ENCODE assay signal across 1 cellular context in genomic region chr4:158782539-158783360, GRCh38.
TF ChIP-seq lines count a peak whose summit lies in the region.

No MANE protein-coding gene starts in this region.

TF ChIP-seq in HepG2, 621 proteins besides CTCF, POLR2A, EP300 and RAD21 (continued from another document and continues in another):
- peak; percentile 85 for TF ChIP-seq ARID5B (CRISPR knock-in tag; IDR thresholded peaks at IDR 0.05)
- no peak for TF ChIP-seq SP2 (CRISPR knock-in tag; IDR thresholded peaks at IDR 0.05)
- 0 out of 2 replicates have a peak, but pooled peaks have one; percentile 21 for TF ChIP-seq ZBTB25 (CRISPR knock-in tag; IDR thresholded peaks at IDR 0.05)
- TF ChIP-seq SOX13 (IDR thresholded peaks at IDR 0.05): no peak
- TF ChIP-seq SOX13 (CRISPR knock-in tag; conservative IDR thresholded peaks at IDR 0.05 in 1 of 2, IDR thresholded peaks at IDR 0.05 in 1 of 2): peak in 1 of 2 experiments; percentile 68; a peak in 1 of 4 replicates
- no peak for TF ChIP-seq RFX5 (IDR thresholded peaks at IDR 0.05; ENCODE audit: low read depth, low read length)
- peak; percentile 76; the same call in 1 of the 2 replicates for TF ChIP-seq AHDC1 (CRISPR knock-in tag; IDR thresholded peaks at IDR 0.05; ENCODE audit: borderline replicate concordance)
- TF ChIP-seq ZNF839 (CRISPR knock-in tag; IDR thresholded peaks at IDR 0.05; ENCODE audit: borderline replicate concordance): no peak
- peak; percentile 45; the same call in 1 of the 2 replicates for TF ChIP-seq FOXJ3 (CRISPR knock-in tag; IDR thresholded peaks at IDR 0.05; ENCODE audit: borderline replicate concordance)
- peak; percentile 21; the same call in 1 of the 2 replicates for TF ChIP-seq HDAC1 (CRISPR knock-in tag; IDR thresholded peaks at IDR 0.05)
- TF ChIP-seq ZNF280D (CRISPR knock-in tag; IDR thresholded peaks at IDR 0.05): no peak
- peak; percentile 35 for TF ChIP-seq ZMYM4 (CRISPR knock-in tag; IDR thresholded peaks at IDR 0.05)
- no peak for TF ChIP-seq KDM5B (CRISPR knock-in tag; IDR thresholded peaks at IDR 0.05; ENCODE audit: borderline replicate concordance)
- no peak for TF ChIP-seq FOXP1 (IDR thresholded peaks at IDR 0.05)
- TF ChIP-seq FOXP1 (CRISPR knock-in tag; IDR thresholded peaks at IDR 0.05): peak; percentile 81
- TF ChIP-seq MED1 (CRISPR knock-in tag; IDR thresholded peaks at IDR 0.05): peak; percentile 65
- TF ChIP-seq NFATC3 (CRISPR knock-in tag; IDR thresholded peaks at IDR 0.05): no peak
- TF ChIP-seq ZNF329 (CRISPR knock-in tag; IDR thresholded peaks at IDR 0.05; ENCODE audit: low read depth): no peak
- 0 out of 2 replicates have a peak, but pooled peaks have one; percentile 50 for TF ChIP-seq MIXL1 (CRISPR knock-in tag; IDR thresholded peaks at IDR 0.05)
- no peak for TF ChIP-seq RBM39 (IDR thresholded peaks at IDR 0.05; ENCODE audit: low read depth, low read length, poor library complexity, severe bottlenecking)
- no peak for TF ChIP-seq FOXM1 (CRISPR knock-in tag; IDR thresholded peaks at IDR 0.05)
- no peak for TF ChIP-seq RARG (CRISPR knock-in tag; IDR thresholded peaks at IDR 0.05; ENCODE audit: low read depth)
- no peak for TF ChIP-seq NR3C1 (CRISPR knock-in tag; IDR thresholded peaks at IDR 0.05)
- TF ChIP-seq TCF7L2 (IDR thresholded peaks at IDR 0.05; ENCODE audit: low read depth, low read length): no peak
- no peak for TF ChIP-seq SNAPC5 (CRISPR knock-in tag; IDR thresholded peaks at IDR 0.05; ENCODE audit: borderline replicate concordance)
- no peak for TF ChIP-seq KDM1A (CRISPR knock-in tag; IDR thresholded peaks at IDR 0.05)
- no peak for TF ChIP-seq ISX (CRISPR knock-in tag; conservative IDR thresholded peaks at IDR 0.05)
- no peak; the same call in 1 of the 2 replicates for TF ChIP-seq KMT2A (CRISPR knock-in tag; IDR thresholded peaks at IDR 0.05)
- TF ChIP-seq NCOA5 (CRISPR knock-in tag; IDR thresholded peaks at IDR 0.05): no peak
- TF ChIP-seq SNAPC2 (CRISPR knock-in tag; IDR thresholded peaks at IDR 0.05): no peak
- TF ChIP-seq ZNF737 (CRISPR knock-in tag; IDR thresholded peaks at IDR 0.05; ENCODE audit: borderline replicate concordance): no peak
- no peak for TF ChIP-seq ZNF30 (CRISPR knock-in tag; IDR thresholded peaks at IDR 0.05)
- TF ChIP-seq ZNF703 (CRISPR knock-in tag; IDR thresholded peaks at IDR 0.05; ENCODE audit: borderline replicate concordance): no peak
- no peak for TF ChIP-seq ZNF691 (CRISPR knock-in tag; IDR thresholded peaks at IDR 0.05; ENCODE audit: borderline replicate concordance, low read depth)
- no peak for TF ChIP-seq PATZ1 (CRISPR knock-in tag; IDR thresholded peaks at IDR 0.05)
- TF ChIP-seq SIX1 (CRISPR knock-in tag; IDR thresholded peaks at IDR 0.05; ENCODE audit: borderline replicate concordance): 0 out of 2 replicates have a peak, but pooled peaks have one; percentile 38
- no peak for TF ChIP-seq ZNF639 (CRISPR knock-in tag; conservative IDR thresholded peaks at IDR 0.05)
- TF ChIP-seq ZNF121 (CRISPR knock-in tag; IDR thresholded peaks at IDR 0.05): no peak
- TF ChIP-seq RFXAP (CRISPR knock-in tag; IDR thresholded peaks at IDR 0.05; ENCODE audit: borderline replicate concordance): no peak
- TF ChIP-seq HNF4A (CRISPR knock-in tag; IDR thresholded peaks at IDR 0.05): peak; percentile 88
- TF ChIP-seq CC2D1A (CRISPR knock-in tag; IDR thresholded peaks at IDR 0.05): no peak
- 0 out of 2 replicates have a peak, but pooled peaks have one; percentile 19 for TF ChIP-seq TARDBP (CRISPR knock-in tag; IDR thresholded peaks at IDR 0.05)
- TF ChIP-seq ZMAT5 (CRISPR knock-in tag; IDR thresholded peaks at IDR 0.05; ENCODE audit: borderline replicate concordance, low read depth): no peak
- no peak for TF ChIP-seq HNRNPH1 (optimal IDR thresholded peaks at IDR 0.05; ENCODE audit: low read depth, low read length)
